Comparison of ENCODE assay signal across 18 cellular contexts in genomic region chr11:122229078-122229477, GRCh38.
DNase-seq lines count a peak whose midpoint lies in the region; ATAC-seq and TF ChIP-seq lines count a peak whose summit lies in the region.
"Had no signal": no experiment of that assay in that cellular context is flagged by ENCODE, and none has a peak within 500 bp of the region (broad histone marks: within the 10 kb centered on the region; RNA-seq: fewer than 3 reads in every experiment).

No MANE protein-coding gene starts in this region.

- H3K4me1 ChIP-seq in iPS-18a (ENCODE audit: control insufficient read depth, low read depth, low read length) (peaks cover 15% of the 10 kb centered on the region), gastrocnemius medialis (peaks cover 10 to 18% of the 10 kb centered on the region in 2 donors)

- CTCF ChIA-PET in activated CD4-positive, alpha-beta memory T cell treated with anti-CD3 and anti-CD28 coated beads for 36 hours (lab: Charles Lee): interaction anchor here (1.2 kb wide), 1 partner anchor 14 kb away, joined by 4 read pairs; no protein-coding TSS in a partner anchor

- H3K36me3 ChIP-seq in iPS-18a (ENCODE audit: control insufficient read depth, low read depth, low read length) (no peaks in the 10 kb centered on the region), gastrocnemius medialis (no peaks in the 10 kb centered on the region)
- H3K36me3 ChIP-seq: brain microvascular endothelial cell had no signal

- no peak overlapping the region for H3K4me3 ChIP-seq in astrocyte of the spinal cord (ENCODE audit: low read depth, low read length)
- H3K4me3 ChIP-seq in iPS-18a (ENCODE audit: low read length): peak overlapping the region; percentile 1
- no peak overlapping the region for H3K4me3 ChIP-seq in gastrocnemius medialis
- H3K4me3 ChIP-seq: PC-9 had no signal

- no peak overlapping the region for H3K27ac Mint-ChIP-seq in activated CD4-positive, alpha-beta memory T cell treated with anti-CD3 and anti-CD28 coated beads for 36 hours
- H3K27ac Mint-ChIP-seq: activated T-helper 17 cell treated with anti-CD3 and anti-CD28 coated beads, Interleukin-2, amount 50 U/mL, for 72 hours; CD4-positive, CD25-positive, alpha-beta regulatory T cell; stimulated activated naive B cell treated with anti-CD40 and anti-IgM and Interleukin-4, amounts not matched to agents 10 μg/mL and 1 μg/mL and 100 μg/mL, for 72 hours; T-helper 1 cell treated with Interleukin-12 subunit alpha and Interleukin-12 subunit beta and Interleukin-4 antibody, amounts not matched to agents 30 μg/mL and 1 μg/mL, for 36 hours had no signal

- H3K27ac ChIP-seq in iPS-18a (ENCODE audit: low read length) (peak overlapping the region; percentile 34), gastrocnemius medialis (peak overlapping the region in 3 of 4 donors; percentile 23 to 51 (median 48))
- H3K27ac ChIP-seq: brain microvascular endothelial cell, PC-9 had no signal

- H3K27me3 ChIP-seq in iPS-18a (ENCODE audit: control insufficient read depth, insufficient read depth, low read length) (no peaks in the 10 kb centered on the region), gastrocnemius medialis (no peaks in the 10 kb centered on the region)
- H3K27me3 ChIP-seq: brain microvascular endothelial cell had no signal

- H3K36me3 Mint-ChIP-seq in activated CD4-positive, alpha-beta memory T cell treated with anti-CD3 and anti-CD28 coated beads for 36 hours: no peaks in the 10 kb centered on the region
- H3K36me3 Mint-ChIP-seq: CD4-positive, CD25-positive, alpha-beta regulatory T cell; stimulated activated naive B cell treated with anti-CD40 and anti-IgM and Interleukin-4, amounts not matched to agents 10 μg/mL and 1 μg/mL and 100 μg/mL, for 72 hours had no signal

- no peaks in the 10 kb centered on the region for H3K4me1 Mint-ChIP-seq in activated CD4-positive, alpha-beta memory T cell treated with anti-CD3 and anti-CD28 coated beads for 36 hours (ENCODE audit: low read depth)
- H3K4me1 Mint-ChIP-seq: activated T-helper 17 cell treated with anti-CD3 and anti-CD28 coated beads, Interleukin-2, amount 50 U/mL, for 72 hours; CD4-positive, CD25-positive, alpha-beta regulatory T cell; stimulated activated naive B cell treated with anti-CD40 and anti-IgM and Interleukin-4, amounts not matched to agents 10 μg/mL and 1 μg/mL and 100 μg/mL, for 72 hours had no signal

- H3K4me3 Mint-ChIP-seq in activated CD4-positive, alpha-beta memory T cell treated with anti-CD3 and anti-CD28 coated beads for 36 hours: no peak overlapping the region
- H3K4me3 Mint-ChIP-seq: activated T-helper 17 cell treated with anti-CD3 and anti-CD28 coated beads, Interleukin-2, amount 50 U/mL, for 72 hours; CD4-positive, CD25-positive, alpha-beta regulatory T cell; stimulated activated naive B cell treated with anti-CD40 and anti-IgM and Interleukin-4, amounts not matched to agents 10 μg/mL and 1 μg/mL and 100 μg/mL, for 72 hours; T-helper 1 cell treated with Interleukin-12 subunit alpha and Interleukin-12 subunit beta and Interleukin-4 antibody, amounts not matched to agents 30 μg/mL and 1 μg/mL, for 36 hours had no signal

- H3K9ac ChIP-seq in iPS-18a (ENCODE audit: low read length): peak overlapping the region; percentile 15

- H3K27me3 Mint-ChIP-seq in activated CD4-positive, alpha-beta memory T cell treated with anti-CD3 and anti-CD28 coated beads for 36 hours: peaks cover 2% of the 10 kb centered on the region
- H3K27me3 Mint-ChIP-seq: CD4-positive, CD25-positive, alpha-beta regulatory T cell had no signal

- peak in 1 of 2 donors; percentile 41 for ATAC-seq in gastrocnemius medialis
- ATAC-seq: activated T-helper 17 cell treated with anti-CD3 and anti-CD28 coated beads, Interleukin-2, amount 50 U/mL, for 72 hours; stimulated activated naive B cell treated with anti-CD40 and anti-IgM and Interleukin-4, amounts not matched to agents 10 μg/mL and 1 μg/mL and 100 μg/mL, for 72 hours had no signal

- no peak for TF ChIP-seq POLR2A in gastrocnemius medialis (IDR thresholded peaks at IDR 0.05)

- POLR2A ChIA-PET in activated CD4-positive, alpha-beta memory T cell treated with anti-CD3 and anti-CD28 coated beads for 36 hours (lab: Charles Lee): no interaction called here

- H3K9me3 ChIP-seq in iPS-18a (ENCODE audit: control insufficient read depth, low read depth, low read length) (no peaks in the 10 kb centered on the region), gastrocnemius medialis (no peaks in the 10 kb centered on the region)

- intact Hi-C loops in gastrocnemius medialis (cut with DNase I; ENCODE audit: low total_unique reads): no loop called here
- intact Hi-C loops in activated CD4-positive, alpha-beta memory T cell treated with anti-CD3 and anti-CD28 coated beads for 36 hours (cut with micrococcal nuclease): no loop called here

- no peaks in the 10 kb centered on the region for H3K9me3 Mint-ChIP-seq in activated CD4-positive, alpha-beta memory T cell treated with anti-CD3 and anti-CD28 coated beads for 36 hours
- H3K9me3 Mint-ChIP-seq: activated T-helper 17 cell treated with anti-CD3 and anti-CD28 coated beads, Interleukin-2, amount 50 U/mL, for 72 hours; CD4-positive, CD25-positive, alpha-beta regulatory T cell; stimulated activated naive B cell treated with anti-CD40 and anti-IgM and Interleukin-4, amounts not matched to agents 10 μg/mL and 1 μg/mL and 100 μg/mL, for 72 hours; T-helper 1 cell treated with Interleukin-12 subunit alpha and Interleukin-12 subunit beta and Interleukin-4 antibody, amounts not matched to agents 30 μg/mL and 1 μg/mL, for 36 hours had no signal

- DNase-seq in GM04503 (ENCODE audit: low read depth) (peak; percentile 77), astrocyte of the spinal cord (ENCODE audit: low read depth, low spot score) (peak; percentile 43), gastrocnemius medialis (no peak), dedifferentiated amniotic fluid mesenchymal stem cell (ENCODE audit: extremely low spot score) (no peak), NCI-H2107 (lab: John Stamatoyannopoulos, UW) (no peak), NCI-H1930 (lab: John Stamatoyannopoulos, UW) (no peak)
- DNase-seq in activated CD4-positive, alpha-beta memory T cell treated with anti-CD3 and anti-CD28 coated beads for 36 hours: no peak
- DNase-seq: brain microvascular endothelial cell; CD4-positive, CD25-positive, alpha-beta regulatory T cell; mesendoderm; NCI-H1092; NCI-H446 treated with DMSO at 0.1 percent for 48 hours; PC-9; stimulated activated CD4-positive, alpha-beta T cell treated with anti-CD3 and anti-CD28 coated beads, Interleukin-4, amount 100 ng/mL, for 24 hours; stimulated activated naive B cell treated with anti-CD40 and anti-IgM and Interleukin-4, amounts not matched to agents 10 μg/mL and 1 μg/mL and 100 μg/mL, for 72 hours had no signal

- TF ChIP-seq CTCF in astrocyte of the spinal cord (IDR thresholded peaks at IDR 0.05; ENCODE audit: low read depth, low read length) (no peak), gastrocnemius medialis (IDR thresholded peaks at IDR 0.05 in 4 of 5, conservative IDR thresholded peaks at IDR 0.05 in 1 of 5) (no peak)

- in situ Hi-C loops in astrocyte of the spinal cord (cut with HindIII; ENCODE audit: low sequenced_read_pairs) (no loop called here), gastrocnemius medialis (cut with MboI; ENCODE audit: low sequenced_read_pairs in 4 of 4) (no loop called here)

Comparison
In these comparisons a context has a peak if more than half of its experiments do, and no peak if none do; other contexts are left out.
1. DNase-seq: peak in GM04503 (single experiment) and astrocyte of the spinal cord (single experiment); none in gastrocnemius medialis (0 of 2), activated CD4-positive, alpha-beta memory T cell treated with anti-CD3 and anti-CD28 coated beads for 36 hours (single experiment), dedifferentiated amniotic fluid mesenchymal stem cell (single experiment), NCI-H2107 (single experiment) and NCI-H1930 (0 of 2).